Comparison of ENCODE assay signal across 19 cellular contexts in the genomic region with DNA sequence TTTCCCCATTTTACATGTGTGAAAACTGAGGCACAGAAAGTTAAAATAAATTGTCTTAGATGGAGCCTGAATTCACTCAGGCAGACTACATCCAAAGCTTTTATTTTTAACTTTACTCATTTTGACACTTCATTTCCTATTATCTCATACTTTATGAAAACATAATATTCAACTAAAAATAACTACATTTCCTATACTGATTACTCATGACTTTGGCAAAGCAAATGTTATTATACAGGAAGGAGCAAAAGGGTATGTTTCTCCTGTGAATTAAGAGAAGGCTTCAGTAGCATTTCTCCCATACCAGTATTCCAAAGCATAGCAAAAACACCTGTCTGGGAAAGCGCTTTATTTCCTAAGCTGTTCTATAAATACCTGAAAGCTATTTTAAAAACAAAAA.
A peak's percentile ranks its signal among the peaks of the same experiment; 100 is the strongest.
DNase-seq lines count a peak whose midpoint lies in the region; TF ChIP-seq lines count a peak whose summit lies in the region.
"Had no signal": no experiment of that assay in that cellular context is flagged by ENCODE, and none has a peak within 500 bp of the region (broad histone marks: within the 10 kb centered on the region; RNA-seq: fewer than 3 reads in every experiment).

No MANE protein-coding gene starts in this region.

- no peak overlapping the region for H2BK12ac ChIP-seq in neuronal stem cell (ENCODE audit: low read length)

- no peak overlapping the region for H3K14ac ChIP-seq in neuronal stem cell (ENCODE audit: low read length)

- H3K27ac ChIP-seq in neuronal stem cell (replicated peaks; ENCODE audit: low read length), result no peak overlapping the region
- no peak overlapping the region for H3K27ac ChIP-seq in uterus
- H3K27ac ChIP-seq: epithelial cell of prostate, KMS-11 had no signal

- DNase-seq in RKO (ENCODE audit: low spot score) (peak; percentile 2), choroid plexus epithelial cell (ENCODE audit: low read depth) (peak; percentile 64), iris pigment epithelial cell (ENCODE audit: low read depth) (peak; percentile 67), GM13977 (ENCODE audit: low spot score) (no peak), neuronal stem cell (ENCODE audit: low spot score) (no peak), CD1c-positive myeloid dendritic cell (ENCODE audit: extremely low spot score) (no peak), uterus (no peak)
- DNase-seq: activated naive CD4-positive, alpha-beta T cell treated with anti-CD3 and anti-CD28 coated beads for 36 hours; activated T-cell treated with anti-CD3 and anti-CD28 coated beads, Interleukin-2, amount 50 U/mL, for 48 hours; midbrain; NCI-H1092; NCI-H2029 treated with DMSO at 0.1 percent for 48 hours; nephron progenitor cell; small intestine; stimulated activated CD4-positive, alpha-beta T cell treated with anti-CD3 and anti-CD28 coated beads, Interleukin-2, amount 100 ng/mL, for 48 hours; T1000 had no signal

- H3K4me3 ChIP-seq in choroid plexus epithelial cell (ENCODE audit: low read depth, low read length) (no peak overlapping the region), neuronal stem cell (ENCODE audit: low read length in 2 of 2) (no peak overlapping the region), uterus (no peak overlapping the region)
- H3K4me3 ChIP-seq: HAP-1 had no signal

- no peak overlapping the region for H3K23ac ChIP-seq in neuronal stem cell (ENCODE audit: low read depth, low read length, poor library complexity)

- H4K91ac ChIP-seq in neuronal stem cell (ENCODE audit: low read depth, low read length, poor library complexity), result no peak overlapping the region

- no peak overlapping the region for H4K8ac ChIP-seq in neuronal stem cell (ENCODE audit: low read depth, low read length)

- no peaks in the 10 kb centered on the region for H3K36me3 ChIP-seq in neuronal stem cell (replicated peaks in 1 of 2; ENCODE audit: control insufficient read depth in 2 of 2, insufficient read depth in 2 of 2, low read length in 2 of 2)
- no peaks in the 10 kb centered on the region for H3K36me3 ChIP-seq in uterus
- H3K36me3 ChIP-seq: HAP-1 had no signal

- intact Hi-C loops in uterus (cut with DNase I; ENCODE audit: low total_unique reads), result no loop called here

- no peak overlapping the region for H2AFZ ChIP-seq in neuronal stem cell (ENCODE audit: low read length)

- TF ChIP-seq POLR2A in uterus (IDR thresholded peaks at IDR 0.05), result no peak

- no peak overlapping the region for H2BK15ac ChIP-seq in neuronal stem cell (ENCODE audit: low read length)

- in situ Hi-C loops in GM13977 (cut with MboI; ENCODE audit: low pct_unique_long_range_greater_than_20kb, low sequenced_read_pairs, unreplicated experiment), result no loop called here

- H3K9ac ChIP-seq in neuronal stem cell (ENCODE audit: low read depth, low read length, poor library complexity), result no peak overlapping the region
- H3K9ac ChIP-seq: KMS-11 had no signal

- H3K79me1 ChIP-seq in neuronal stem cell (ENCODE audit: low read depth, low read length), result no peaks in the 10 kb centered on the region

- H3K4me1 ChIP-seq in neuronal stem cell (ENCODE audit: control insufficient read depth in 2 of 2, insufficient read depth in 1 of 2, low read depth in 1 of 2, low read length in 2 of 2), result peaks cover 5 to 9% of the 10 kb centered on the region in 2 donors
- H3K4me1 ChIP-seq in uterus, result no peaks in the 10 kb centered on the region

- WGBS in neuronal stem cell (ENCODE audit: extremely low coverage in 2 of 2, insufficient read length in 2 of 2, insufficient replicate concordance in 1 of 2), 2 donors, result no CpG with 5 or more reads among the region's 1 CpG

- no peak overlapping the region for H2BK5ac ChIP-seq in neuronal stem cell (ENCODE audit: low read length)

- H2BK120ac ChIP-seq in neuronal stem cell (ENCODE audit: low read depth, low read length), result no peak overlapping the region

- no peak overlapping the region for H3K18ac ChIP-seq in neuronal stem cell (ENCODE audit: low read length)

- no peak overlapping the region for H3K4ac ChIP-seq in neuronal stem cell (ENCODE audit: low read length)

- TF ChIP-seq CTCF in choroid plexus epithelial cell (conservative IDR thresholded peaks at IDR 0.05; ENCODE audit: low read depth, low read length) (no peak), GM13977 (IDR thresholded peaks at IDR 0.05; ENCODE audit: extremely low read depth, insufficient read depth, missing control alignments) (no peak), uterus (IDR thresholded peaks at IDR 0.05) (no peak)

- no peaks in the 10 kb centered on the region for H3K27me3 ChIP-seq in neuronal stem cell (ENCODE audit: control insufficient read depth in 3 of 3, insufficient read depth in 3 of 3, low read depth in 1 of 3, low read length in 3 of 3)
- no peaks in the 10 kb centered on the region for H3K27me3 ChIP-seq in uterus

- H3K9me3 ChIP-seq in neuronal stem cell (replicated peaks in 1 of 2; ENCODE audit: control insufficient read depth in 2 of 2, insufficient read depth in 1 of 2, low read depth in 1 of 2, low read length in 2 of 2) (peaks cover 0 to 4% of the 10 kb centered on the region in 2 donors), uterus (no peaks in the 10 kb centered on the region)
- H3K9me3 ChIP-seq: HAP-1 had no signal

- no peak overlapping the region for H3K4me2 ChIP-seq in neuronal stem cell (ENCODE audit: insufficient read depth, low read length, poor library complexity, severe bottlenecking)
- H3K4me2 ChIP-seq: KMS-11 had no signal

- H2AK5ac ChIP-seq in neuronal stem cell (ENCODE audit: low read depth, low read length), result no peak overlapping the region

Comparison
In these comparisons a context has a peak if more than half of its experiments do, and no peak if none do; other contexts are left out.
1. DNase-seq: peak in RKO (single experiment), choroid plexus epithelial cell (single experiment) and iris pigment epithelial cell (single experiment); none in GM13977 (single experiment), neuronal stem cell (single experiment), CD1c-positive myeloid dendritic cell (single experiment) and uterus (0 of 2).